In genomic region chr4:71692963-71693362, GRCh38 we compare ENCODE assay signal across 19 cellular contexts.
A peak's percentile ranks its signal among the peaks of the same experiment; 100 is the strongest.
DNase-seq lines count a peak whose midpoint lies in the region; ATAC-seq and TF ChIP-seq lines count a peak whose summit lies in the region.
"Had no signal": no experiment of that assay in that cellular context is flagged by ENCODE, and none has a peak within 500 bp of the region (broad histone marks: within the 10 kb centered on the region; RNA-seq: fewer than 3 reads in every experiment).

No MANE protein-coding gene starts in this region.

- H3K4me1 ChIP-seq in GM23338 (ENCODE audit: insufficient read depth) (peaks cover 17% of the 10 kb centered on the region), HUES64 (ENCODE audit: insufficient read depth, low read length) (peaks cover 22% of the 10 kb centered on the region; the same call in 1 of the 2 replicates)
- H3K4me1 ChIP-seq: BE2C; BLaER1 treated with 17β-estradiol and CSF1 and Interleukin-3, amounts not matched to agents 10 nM and 100 nM; HAP-1 had no signal

- CTCF ChIA-PET in WTC11 (lab: Charles Lee) = interaction anchor here (0.7 to 1.3 kb wide), 2 partner anchors 17 to 1217 kb away, joined by 3 to 5 read pairs; no protein-coding TSS in a partner anchor

- H3K4me2 ChIP-seq in GM23338 = peak overlapping the region; percentile 47; the same call in 1 of the 2 replicates
- H3K4me2 ChIP-seq: BLaER1 treated with 17β-estradiol and CSF1 and Interleukin-3, amounts not matched to agents 10 nM and 100 nM had no signal

- H3K27ac Mint-ChIP-seq in GM23338 (peak overlapping the region; percentile 79), WTC11 (peak overlapping the region; percentile 86), osteocyte (ENCODE audit: unreplicated experiment) (peak overlapping the region; percentile 47)
- H3K27ac Mint-ChIP-seq in stimulated activated naive B cell treated with anti-CD40 and anti-IgM and Interleukin-4, amounts not matched to agents 10 μg/mL and 1 μg/mL and 100 μg/mL, for 72 hours = no peak overlapping the region
- H3K27ac Mint-ChIP-seq: CD14-positive monocyte; CD4-positive, alpha-beta T cell; CD8-positive, alpha-beta memory T cell had no signal

- H3K4me1 Mint-ChIP-seq in GM23338 (peaks cover 25% of the 10 kb centered on the region), WTC11 (peaks cover 38% of the 10 kb centered on the region), osteocyte (ENCODE audit: unreplicated experiment) (peaks cover 61% of the 10 kb centered on the region)
- no peaks in the 10 kb centered on the region for H3K4me1 Mint-ChIP-seq in stimulated activated naive B cell treated with anti-CD40 and anti-IgM and Interleukin-4, amounts not matched to agents 10 μg/mL and 1 μg/mL and 100 μg/mL, for 72 hours
- H3K4me1 Mint-ChIP-seq: CD14-positive monocyte; CD8-positive, alpha-beta memory T cell had no signal

- H4K20me1 ChIP-seq in GM23338 (replicated peaks; ENCODE audit: insufficient read depth) = no peaks in the 10 kb centered on the region
- H4K20me1 ChIP-seq: BLaER1 treated with 17β-estradiol and CSF1 and Interleukin-3, amounts not matched to agents 10 nM and 100 nM had no signal

- H3K9me2 ChIP-seq in GM23338 (ENCODE audit: insufficient read depth) = peaks cover 9% of the 10 kb centered on the region; the same call in 1 of the 2 replicates

- H3K79me2 ChIP-seq in GM23338 (replicated peaks; ENCODE audit: insufficient read depth) = no peaks in the 10 kb centered on the region

- DNase-seq in GM23338 (ENCODE audit: low spot score) (peak; percentile 58), WTC11 (ENCODE audit: low spot score) (no peak), osteocyte (ENCODE audit: extremely low spot score, unreplicated experiment) (no peak)
- DNase-seq in stimulated activated naive B cell treated with anti-CD40 and anti-IgM and Interleukin-4, amounts not matched to agents 10 μg/mL and 1 μg/mL and 100 μg/mL, for 72 hours = no peak
- DNase-seq in activated CD4-positive, alpha-beta T cell treated with anti-CD3 and anti-CD28 coated beads, Interleukin-2, amount 50 U/mL, for 1 hour = no peak
- DNase-seq: ACHN; AML-193; BE2C; CD4-positive, alpha-beta T cell; CD8-positive, alpha-beta memory T cell; DMS 273 treated with DMSO at 0.1 percent for 48 hours; DMS53; DMS79 treated with DMSO at 0.1 percent for 48 hours; GF-D8 had no signal

- ATAC-seq in GM23338 = peak; percentile 77
- peak; percentile 89 for ATAC-seq in WTC11
- ATAC-seq in stimulated activated naive B cell treated with anti-CD40 and anti-IgM and Interleukin-4, amounts not matched to agents 10 μg/mL and 1 μg/mL and 100 μg/mL, for 72 hours (replicated peaks) = no peak
- ATAC-seq in GM21529 (IDR thresholded peaks at IDR 0.05; ENCODE audit: unreplicated experiment) = no peak

- no peak overlapping the region for H3K9ac ChIP-seq in HUES64 (ENCODE audit: low read depth, low read length)
- H3K9ac ChIP-seq: BLaER1 treated with 17β-estradiol and CSF1 and Interleukin-3, amounts not matched to agents 10 nM and 100 nM had no signal

- POLR2A ChIA-PET in WTC11 (lab: Charles Lee) = no interaction called here

- H3K27ac ChIP-seq in GM23338 (ENCODE audit: low read depth) = no peak overlapping the region
- H3K27ac ChIP-seq in HUES64 (ENCODE audit: low read depth, low read length) = peak overlapping the region; percentile 49; the same call in 1 of the 2 replicates
- H3K27ac ChIP-seq: BLaER1 treated with 17β-estradiol and CSF1 and Interleukin-3, amounts not matched to agents 10 nM and 100 nM had no signal

- no peak for TF ChIP-seq CTCF in GM23338 (conservative IDR thresholded peaks at IDR 0.05; ENCODE audit: low read depth in 2 of 2)
- no peak for TF ChIP-seq CTCF in WTC11 (IDR thresholded peaks at IDR 0.05)
- no peak for TF ChIP-seq CTCF in osteocyte (IDR thresholded peaks at IDR 0.05)

- H3K27me3 ChIP-seq in GM23338 (ENCODE audit: insufficient read depth) (no peaks in the 10 kb centered on the region), HUES64 (ENCODE audit: insufficient read depth, low read length) (no peaks in the 10 kb centered on the region)
- H3K27me3 ChIP-seq: BE2C; BLaER1 treated with 17β-estradiol and CSF1 and Interleukin-3, amounts not matched to agents 10 nM and 100 nM had no signal

- H3F3A ChIP-seq in GM23338 (replicated peaks; ENCODE audit: low read depth) = no peaks in the 10 kb centered on the region

- H3K36me3 Mint-ChIP-seq in GM23338 (ENCODE audit: low read depth) (no peaks in the 10 kb centered on the region), WTC11 (0 out of 2 replicates have a peak, but pooled peaks cover 2% of the 10 kb centered on the region), osteocyte (ENCODE audit: unreplicated experiment) (no peaks in the 10 kb centered on the region)
- no peaks in the 10 kb centered on the region for H3K36me3 Mint-ChIP-seq in stimulated activated naive B cell treated with anti-CD40 and anti-IgM and Interleukin-4, amounts not matched to agents 10 μg/mL and 1 μg/mL and 100 μg/mL, for 72 hours
- H3K36me3 Mint-ChIP-seq: CD14-positive monocyte had no signal

- H3K9me3 ChIP-seq in HUES64 (ENCODE audit: insufficient read depth, low read depth, low read length) = no peaks in the 10 kb centered on the region
- H3K9me3 ChIP-seq: BE2C; BLaER1 treated with 17β-estradiol and CSF1 and Interleukin-3, amounts not matched to agents 10 nM and 100 nM; HAP-1 had no signal

- H3K9me3 Mint-ChIP-seq in GM23338 = no peaks in the 10 kb centered on the region; the same call in 2 of the 3 replicates
- H3K9me3 Mint-ChIP-seq in WTC11 = peaks cover 17% of the 10 kb centered on the region
- no peaks in the 10 kb centered on the region for H3K9me3 Mint-ChIP-seq in osteocyte (ENCODE audit: unreplicated experiment)
- H3K9me3 Mint-ChIP-seq in stimulated activated naive B cell treated with anti-CD40 and anti-IgM and Interleukin-4, amounts not matched to agents 10 μg/mL and 1 μg/mL and 100 μg/mL, for 72 hours = no peaks in the 10 kb centered on the region
- H3K9me3 Mint-ChIP-seq: CD4-positive, alpha-beta T cell; CD8-positive, alpha-beta memory T cell had no signal

- H3K4me3 Mint-ChIP-seq in GM23338 (no peak overlapping the region), WTC11 (no peak overlapping the region), osteocyte (ENCODE audit: unreplicated experiment) (no peak overlapping the region)
- no peak overlapping the region for H3K4me3 Mint-ChIP-seq in stimulated activated naive B cell treated with anti-CD40 and anti-IgM and Interleukin-4, amounts not matched to agents 10 μg/mL and 1 μg/mL and 100 μg/mL, for 72 hours
- H3K4me3 Mint-ChIP-seq: CD14-positive monocyte; CD4-positive, alpha-beta T cell; CD8-positive, alpha-beta memory T cell had no signal

- peaks cover 1% of the 10 kb centered on the region for H3K27me3 Mint-ChIP-seq in GM23338 (ENCODE audit: insufficient read depth, low read depth, poor library complexity)
- H3K27me3 Mint-ChIP-seq in WTC11 (ENCODE audit: low read depth) = no peaks in the 10 kb centered on the region
- H3K27me3 Mint-ChIP-seq in osteocyte (ENCODE audit: unreplicated experiment) = no peaks in the 10 kb centered on the region
- peaks cover 7 to 15% of the 10 kb centered on the region in 2 donors for H3K27me3 Mint-ChIP-seq in stimulated activated naive B cell treated with anti-CD40 and anti-IgM and Interleukin-4, amounts not matched to agents 10 μg/mL and 1 μg/mL and 100 μg/mL, for 72 hours

- H3K4me3 ChIP-seq in GM23338 (no peak overlapping the region), HUES64 (ENCODE audit: low read length) (no peak overlapping the region)
- H3K4me3 ChIP-seq: BLaER1 treated with 17β-estradiol and CSF1 and Interleukin-3, amounts not matched to agents 10 nM and 100 nM; HAP-1 had no signal

- H2AFZ ChIP-seq in GM23338 = no peak overlapping the region

- H3K36me3 ChIP-seq in GM23338 (ENCODE audit: insufficient read depth) (no peaks in the 10 kb centered on the region), HUES64 (ENCODE audit: insufficient read depth, low read length) (no peaks in the 10 kb centered on the region)
- H3K36me3 ChIP-seq: BE2C; BLaER1 treated with 17β-estradiol and CSF1 and Interleukin-3, amounts not matched to agents 10 nM and 100 nM; HAP-1 had no signal

- WGBS in HUES64 = 10% methylated on average over 1 of the region's 1 CpG

TF ChIP-seq in GM23338, 12 proteins besides CTCF, POLR2A, EP300 and RAD21 (continues in another document):
- TF ChIP-seq NANOG (IDR thresholded peaks at IDR 0.05; ENCODE audit: borderline replicate concordance) = peak; percentile 26; the same call in 1 of the 2 replicates

TF ChIP-seq in WTC11, 78 proteins besides CTCF, POLR2A, EP300 and RAD21:
- TF ChIP-seq MLX (CRISPR knock-in tag; IDR thresholded peaks at IDR 0.05) = no peak
- no peak for TF ChIP-seq GABPB1 (CRISPR knock-in tag; IDR thresholded peaks at IDR 0.05)
- no peak for TF ChIP-seq ZNF121 (CRISPR knock-in tag; IDR thresholded peaks at IDR 0.05)
- no peak for TF ChIP-seq GRHL2 (CRISPR knock-in tag; IDR thresholded peaks at IDR 0.05; ENCODE audit: insufficient replicate concordance, severe bottlenecking)
- no peak for TF ChIP-seq ESRRA (CRISPR knock-in tag; IDR thresholded peaks at IDR 0.05; ENCODE audit: borderline replicate concordance)
- no peak for TF ChIP-seq ZNF671 (CRISPR knock-in tag; IDR thresholded peaks at IDR 0.05)
- TF ChIP-seq ZNF263 (CRISPR knock-in tag; IDR thresholded peaks at IDR 0.05; ENCODE audit: low read depth) = no peak
- TF ChIP-seq NR2C2 (CRISPR knock-in tag; IDR thresholded peaks at IDR 0.05) = no peak

Comparison
In these comparisons a context has a peak if more than half of its experiments do, and no peak if none do; other contexts are left out.
1. ATAC-seq: peak in GM23338 (single experiment) and WTC11 (single experiment); none in stimulated activated naive B cell treated with anti-CD40 and anti-IgM and Interleukin-4, amounts not matched to agents 10 μg/mL and 1 μg/mL and 100 μg/mL, for 72 hours (0 of 2) and GM21529 (single experiment).